1 cellular context compared by ENCODE assay signal in genomic region chr18:57432765-57433400, GRCh38.
TF ChIP-seq lines count a peak whose summit lies in the region.

No MANE protein-coding gene starts in this region.

TF ChIP-seq in H1, 55 proteins besides CTCF, POLR2A, EP300 and RAD21:
- TF ChIP-seq E2F6 (IDR thresholded peaks at IDR 0.05) (no peak), RFX5 (IDR thresholded peaks at IDR 0.05; ENCODE audit: borderline replicate concordance, low read depth, low read length) (no peak), ASH2L (IDR thresholded peaks at IDR 0.05; ENCODE audit: low read length) (peak; percentile 69), TCF12 (IDR thresholded peaks at IDR 0.05; ENCODE audit: low read depth, low read length) (peak; percentile 68; the same call in 1 of the 2 replicates), RNF2 (IDR thresholded peaks at IDR 0.05; ENCODE audit: borderline replicate concordance, low read depth, low read length, missing control alignments, poor library complexity, severe bottlenecking) (peak; percentile 87), NRF1 (IDR thresholded peaks at IDR 0.05; ENCODE audit: low read depth, low read length) (no peak)
